In the genomic region with DNA sequence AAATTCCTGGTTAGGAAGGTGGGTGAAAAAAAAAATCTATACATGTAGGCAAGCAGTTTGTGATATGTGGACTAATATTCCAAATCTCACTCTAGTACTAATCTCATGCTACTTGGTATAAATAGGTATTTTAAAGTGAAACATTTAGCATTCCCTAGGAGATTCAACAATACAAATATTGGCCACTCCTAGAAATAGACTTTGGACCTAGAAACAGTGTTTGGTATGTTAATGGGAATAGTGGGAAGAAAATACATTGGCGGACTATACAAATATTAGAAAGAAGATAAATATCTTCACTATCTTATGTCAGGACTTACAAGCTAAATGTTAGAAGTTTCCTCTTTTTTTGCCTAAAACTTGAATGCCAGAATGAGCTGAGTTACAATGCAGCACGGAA, we compare ENCODE assay signal across 21 cellular contexts. TPM values are rescaled to one million over a fixed set of nuclear protein-coding genes. Genes with fewer than 3 reads are reported as not detected.
DNase-seq lines count a peak whose midpoint lies in the region; ATAC-seq and TF ChIP-seq lines count a peak whose summit lies in the region.
"Had no signal": no experiment of that assay in that cellular context is flagged by ENCODE, and none has a peak within 500 bp of the region (broad histone marks: within the 10 kb centered on the region; RNA-seq: fewer than 3 reads in every experiment).

No MANE protein-coding gene starts in this region.

- CTCF ChIA-PET in activated naive CD4-positive, alpha-beta T cell treated with anti-CD3 and anti-CD28 coated beads for 36 hours (lab: Charles Lee): interaction anchor here (1.1 to 2.6 kb wide), 2 partner anchors 10 to 154 kb away, joined by 5 to 16 read pairs; no protein-coding TSS in a partner anchor

- H3K4me1 ChIP-seq in body of pancreas: peaks cover 20% of the 10 kb centered on the region
- H3K4me1 ChIP-seq: BE2C had no signal

- no peaks in the 10 kb centered on the region for H3K9me3 Mint-ChIP-seq in activated naive CD4-positive, alpha-beta T cell treated with anti-CD3 and anti-CD28 coated beads for 36 hours
- H3K9me3 Mint-ChIP-seq in progenitor cell of endocrine pancreas (ENCODE audit: low read depth): peaks cover 4% of the 10 kb centered on the region
- H3K9me3 Mint-ChIP-seq: CD8-positive, alpha-beta memory T cell; HFFc6 had no signal

- DNase-seq in activated naive CD4-positive, alpha-beta T cell treated with anti-CD3 and anti-CD28 coated beads for 36 hours: no peak
- no peak for DNase-seq in activated naive CD4-positive, alpha-beta T cell treated with Interleukin-2 at 50 U/mL for 16 hours
- DNase-seq in LoVo (ENCODE audit: low spot score): peak; percentile 24
- DNase-seq in body of pancreas: no peak
- no peak for DNase-seq in progenitor cell of endocrine pancreas (ENCODE audit: low spot score, unreplicated experiment)
- no peak for DNase-seq in AML-193 (lab: John Stamatoyannopoulos, UW)
- DNase-seq: ACHN; BE2C; CD8-positive, alpha-beta memory T cell; DMS 273 treated with DMSO at 0.1 percent for 48 hours; HFFc6; NCI-H146; NCI-H2081 treated with DMSO at 0.1 percent for 48 hours; NCI-H526; NK-92 treated with Interleukin-12 subunit alpha and Interleukin-12 subunit beta, amount 100 ng/mL, for 24 hours; OCI-M1 had no signal

- peak overlapping the region in 2 of 4 donors; percentile 1 to 25 for H3K27ac ChIP-seq in body of pancreas
- H3K27ac ChIP-seq: RWPE1, SJSA1 had no signal

- peaks cover 34% of the 10 kb centered on the region for H3K4me1 Mint-ChIP-seq in activated naive CD4-positive, alpha-beta T cell treated with anti-CD3 and anti-CD28 coated beads for 36 hours (ENCODE audit: low read depth)
- peaks cover 17% of the 10 kb centered on the region for H3K4me1 Mint-ChIP-seq in progenitor cell of endocrine pancreas (ENCODE audit: low read depth)

- TF ChIP-seq CTCF in body of pancreas (IDR thresholded peaks at IDR 0.05) (no peak), progenitor cell of endocrine pancreas (IDR thresholded peaks at IDR 0.05; ENCODE audit: unreplicated experiment) (no peak)

- H3K9me3 ChIP-seq in body of pancreas: no peaks in the 10 kb centered on the region
- H3K9me3 ChIP-seq: BE2C, SJSA1 had no signal

- H3K27ac Mint-ChIP-seq in activated naive CD4-positive, alpha-beta T cell treated with anti-CD3 and anti-CD28 coated beads for 36 hours: peak overlapping the region; percentile 93
- peak overlapping the region; percentile 60 for H3K27ac Mint-ChIP-seq in progenitor cell of endocrine pancreas
- H3K27ac Mint-ChIP-seq: CD8-positive, alpha-beta memory T cell; HFFc6 had no signal

- no peak overlapping the region for H3K4me3 ChIP-seq in body of pancreas
- H3K4me3 ChIP-seq: SJSA1 had no signal

- H3K36me3 Mint-ChIP-seq in activated naive CD4-positive, alpha-beta T cell treated with anti-CD3 and anti-CD28 coated beads for 36 hours (ENCODE audit: low read depth): peaks cover 16% of the 10 kb centered on the region
- H3K36me3 Mint-ChIP-seq in progenitor cell of endocrine pancreas (ENCODE audit: insufficient read depth): peaks cover 15% of the 10 kb centered on the region

- WGBS in body of pancreas, 2 donors: 24 to 26% methylated on average over 2 of the region's 2 CpGs

- no peaks in the 10 kb centered on the region for H3K27me3 Mint-ChIP-seq in activated naive CD4-positive, alpha-beta T cell treated with anti-CD3 and anti-CD28 coated beads for 36 hours (ENCODE audit: low read depth)
- no peaks in the 10 kb centered on the region for H3K27me3 Mint-ChIP-seq in progenitor cell of endocrine pancreas
- H3K27me3 Mint-ChIP-seq: CD8-positive, alpha-beta memory T cell had no signal

- intact Hi-C loops in activated naive CD4-positive, alpha-beta T cell treated with anti-CD3 and anti-CD28 coated beads for 36 hours (cut with micrococcal nuclease): no loop called here
- intact Hi-C loops in body of pancreas (cut with DNase I): loop anchor here (10.0 kb wide), 1 partner anchor 146 kb away; no protein-coding TSS in a partner anchor

- no peak for TF ChIP-seq POLR2A in body of pancreas (IDR thresholded peaks at IDR 0.05)

- no peaks in the 10 kb centered on the region for H3K27me3 ChIP-seq in body of pancreas
- H3K27me3 ChIP-seq: BE2C, SJSA1 had no signal

- H3K4me3 Mint-ChIP-seq in activated naive CD4-positive, alpha-beta T cell treated with anti-CD3 and anti-CD28 coated beads for 36 hours: no peak overlapping the region
- no peak overlapping the region for H3K4me3 Mint-ChIP-seq in progenitor cell of endocrine pancreas (ENCODE audit: low read depth)
- H3K4me3 Mint-ChIP-seq: CD8-positive, alpha-beta memory T cell; HFFc6 had no signal

- ATAC-seq in body of pancreas: peak; percentile 92
- ATAC-seq in HG03342 (IDR thresholded peaks at IDR 0.05; ENCODE audit: unreplicated experiment): no peak
- ATAC-seq in HG02981 (IDR thresholded peaks at IDR 0.05; ENCODE audit: unreplicated experiment): no peak

- H3K36me3 ChIP-seq in body of pancreas (replicated peaks in 1 of 2; ENCODE audit: insufficient read depth in 1 of 2, low read depth in 2 of 2): peaks cover 0 to 2% of the 10 kb centered on the region in 2 donors
- H3K36me3 ChIP-seq: BE2C had no signal

RNA-seq across cellular contexts. Expression of gene HIGD1C, which starts 28.2 kb away (rescaled TPM):
- not detected for total RNA-seq in activated naive CD4-positive, alpha-beta T cell treated with anti-CD3 and anti-CD28 coated beads for 36 hours
- total RNA-seq in body of pancreas (not detected), progenitor cell of endocrine pancreas (not detected in 2 replicates)
- total RNA-seq: CD8-positive, alpha-beta memory T cell; H4; HFFc6; SJSA1 had no signal

RNA-seq across cellular contexts. Expression of gene SLC11A2, which starts 45.6 kb away (rescaled TPM):
- 10 to 100 TPM; 18.6 to 27.0 TPM for total RNA-seq in activated naive CD4-positive, alpha-beta T cell treated with anti-CD3 and anti-CD28 coated beads for 36 hours
- 10 to 100 TPM; 53.2 to 55.0 TPM for total RNA-seq in body of pancreas
- total RNA-seq in progenitor cell of endocrine pancreas: 73.8 and 76.8 TPM in 2 replicates
